In the genomic region with DNA sequence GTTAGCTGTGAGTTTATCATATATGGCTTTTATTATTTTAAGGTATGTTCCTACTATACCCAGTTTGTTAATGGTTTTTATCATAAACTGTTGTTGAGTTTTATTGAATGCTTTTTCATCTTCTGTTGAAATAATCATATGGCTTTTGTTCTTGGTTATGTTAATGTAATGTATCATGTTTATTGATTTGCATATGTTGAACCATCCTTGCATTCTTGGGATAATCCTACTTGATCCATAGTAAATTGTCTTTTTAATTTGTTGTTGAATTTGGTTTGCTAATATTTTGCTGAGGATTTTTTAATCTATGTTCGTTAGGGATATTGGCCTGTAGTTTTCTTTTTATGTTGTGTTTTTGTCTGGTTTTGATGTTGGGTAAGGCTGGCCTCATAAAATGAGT, we compare ENCODE assay signal across 27 cellular contexts.
"Had no signal": no experiment of that assay in that cellular context is flagged by ENCODE, and none has a peak within 500 bp of the region (broad histone marks: within the 10 kb centered on the region; RNA-seq: fewer than 3 reads in every experiment).

No MANE protein-coding gene starts in this region.

- H3K4me2 ChIP-seq: neural progenitor cell had no signal

- H3K27ac ChIP-seq: neural progenitor cell, ovary, parathyroid adenoma, psoas muscle, right lobe of liver, sigmoid colon, suprapubic skin, testis, tibial artery, transverse colon, upper lobe of right lung, uterus had no signal

- H3K4me1 ChIP-seq: neural progenitor cell, parathyroid adenoma, psoas muscle, right lobe of liver, sigmoid colon, suprapubic skin, testis, tibial artery, transverse colon, upper lobe of right lung, uterus had no signal

- H3K36me3 ChIP-seq: neural progenitor cell, ovary, right lobe of liver, sigmoid colon, suprapubic skin, tibial artery, transverse colon, upper lobe of right lung, uterus had no signal

- H2AFZ ChIP-seq: neural progenitor cell, parathyroid adenoma had no signal

- H3K9me3 ChIP-seq: ovary, testis had no signal

- H3K4me3 ChIP-seq: neural progenitor cell, ovary, psoas muscle, right lobe of liver, sigmoid colon, suprapubic skin, testis, tibial artery, transverse colon, upper lobe of right lung, uterus had no signal

- DNase-seq: natural killer cell; occipital lobe; ovary; posterior cingulate gyrus; psoas muscle; right cardiac atrium; right lobe of liver; sigmoid colon; small intestine; stimulated activated CD4-positive, alpha-beta T cell treated with anti-CD3 and anti-CD28 coated beads, Interleukin-15, amount 100 ng/mL, for 24 hours; stimulated activated CD4-positive, alpha-beta T cell treated with anti-CD3 and anti-CD28 coated beads, Interleukin-2, amount 100 ng/mL, for 24 hours; stimulated activated CD4-positive, alpha-beta T cell treated with anti-CD3 and anti-CD28 coated beads, Interleukin-2, amount 100 ng/mL, for 48 hours; stimulated activated CD4-positive, alpha-beta T cell treated with anti-CD3 and anti-CD28 coated beads, Interleukin-4, amount 100 ng/mL, for 4 hours; stimulated activated CD8-positive, alpha-beta memory T cell treated with anti-CD3 and anti-CD28 coated beads, Interleukin-4, amount 100 ng/mL, for 48 hours; stimulated activated naive CD4-positive, alpha-beta T cell; stimulated activated naive CD8-positive, alpha-beta T cell treated with anti-CD3 and anti-CD28 coated beads, Interleukin-15, amount 100 ng/mL, for 72 hours; stimulated activated naive CD8-positive, alpha-beta T cell treated with anti-CD3 and anti-CD28 coated beads, Interleukin-15, Interleukin-2, amounts not matched to agents 100 U/mL and 50 U/mL, for 24 hours; substantia nigra; testis; tibial artery; transverse colon; upper lobe of right lung; uterus had no signal

- H3K79me2 ChIP-seq: parathyroid adenoma had no signal

- ATAC-seq: natural killer cell; psoas muscle; right cardiac atrium; right lobe of liver; stimulated activated memory B cell treated with anti-CD40 and anti-IgM and Interleukin-4, amounts not matched to agents 10 μg/mL and 1 μg/mL and 100 μg/mL, for 72 hours; stimulated activated naive CD8-positive, alpha-beta T cell treated with anti-CD3 and anti-CD28 coated beads, Interleukin-15, amount 100 ng/mL, for 72 hours; stimulated activated naive CD8-positive, alpha-beta T cell treated with anti-CD3 and anti-CD28 coated beads, Interleukin-15, Interleukin-2, amounts not matched to agents 100 U/mL and 50 U/mL, for 24 hours; upper lobe of right lung had no signal

- FAIRE-seq: small intestine had no signal

- H3K27me3 ChIP-seq: neural progenitor cell, ovary, right lobe of liver, sigmoid colon, suprapubic skin, testis, tibial artery, transverse colon, upper lobe of right lung, uterus had no signal

- H3K9ac ChIP-seq: neural progenitor cell, parathyroid adenoma had no signal
